1 cellular context compared by ENCODE assay signal in genomic region chr2:74474899-74475298, GRCh38.
TF ChIP-seq lines count a peak whose summit lies in the region.

No MANE protein-coding gene starts in this region.

TF ChIP-seq in A549, 52 proteins besides CTCF, POLR2A, EP300 and RAD21 (continued from another document):
- TF ChIP-seq, protein P1, sequence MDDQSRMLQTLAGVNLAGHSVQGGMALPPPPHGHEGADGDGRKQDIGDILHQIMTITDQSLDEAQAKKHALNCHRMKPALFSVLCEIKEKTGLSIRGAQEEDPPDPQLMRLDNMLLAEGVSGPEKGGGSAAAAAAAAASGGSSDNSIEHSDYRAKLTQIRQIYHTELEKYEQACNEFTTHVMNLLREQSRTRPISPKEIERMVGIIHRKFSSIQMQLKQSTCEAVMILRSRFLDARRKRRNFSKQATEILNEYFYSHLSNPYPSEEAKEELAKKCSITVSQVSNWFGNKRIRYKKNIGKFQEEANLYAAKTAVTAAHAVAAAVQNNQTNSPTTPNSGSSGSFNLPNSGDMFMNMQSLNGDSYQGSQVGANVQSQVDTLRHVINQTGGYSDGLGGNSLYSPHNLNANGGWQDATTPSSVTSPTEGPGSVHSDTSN (IDR thresholded peaks at IDR 0.05), result no peak
- TF ChIP-seq ZFP36 (IDR thresholded peaks at IDR 0.05; ENCODE audit: borderline replicate concordance, partially characterized antibody) (no peak), MAFK (IDR thresholded peaks at IDR 0.05; ENCODE audit: partially characterized antibody) (no peak), RARB (CRISPR knock-in tag; IDR thresholded peaks at IDR 0.05) (no peak), BHLHE40 (IDR thresholded peaks at IDR 0.05; ENCODE audit: low read depth, low read length) (no peak), PHF8 (IDR thresholded peaks at IDR 0.05; ENCODE audit: borderline replicate concordance, low read depth) (no peak), FOXS1 (CRISPR knock-in tag; IDR thresholded peaks at IDR 0.05) (no peak), HDAC2 (IDR thresholded peaks at IDR 0.05) (no peak), RNF2 (IDR thresholded peaks at IDR 0.05; ENCODE audit: borderline replicate concordance, low read depth) (no peak), GATA3 (IDR thresholded peaks at IDR 0.05; ENCODE audit: borderline replicate concordance) (no peak), NFE2L2 (conservative IDR thresholded peaks at IDR 0.05; ENCODE audit: low read length) (no peak)
TF ChIP-seq in A549: peak in this region for 0.
